Comparison of ENCODE assay signal across 15 cellular contexts in genomic region chr6:114543696-114544095, GRCh38.
A peak's percentile ranks its signal among the peaks of the same experiment; 100 is the strongest.
DNase-seq lines count a peak whose midpoint lies in the region; FAIRE-seq and TF ChIP-seq lines count a peak whose summit lies in the region.
"Had no signal": no experiment of that assay in that cellular context is flagged by ENCODE, and none has a peak within 500 bp of the region (broad histone marks: within the 10 kb centered on the region; RNA-seq: fewer than 3 reads in every experiment).

No MANE protein-coding gene starts in this region.

- H2BK5ac ChIP-seq in mesendoderm (ENCODE audit: low read length): no peak overlapping the region

- H3K27ac ChIP-seq in 22Rv1: no peak overlapping the region
- H3K27ac ChIP-seq in mesendoderm (ENCODE audit: low read depth, low read length): no peak overlapping the region
- H3K27ac ChIP-seq: A549, BLaER1, HL-60 had no signal

- H2BK15ac ChIP-seq in mesendoderm (replicated peaks; ENCODE audit: low read depth): no peak overlapping the region

- H3K36me3 ChIP-seq in mesendoderm (ENCODE audit: control insufficient read depth, insufficient read depth, low read length): no peaks in the 10 kb centered on the region
- H3K36me3 ChIP-seq: BLaER1 had no signal

- H3K23ac ChIP-seq in mesendoderm (ENCODE audit: low read length): no peak overlapping the region

- no peak overlapping the region for H2BK120ac ChIP-seq in mesendoderm (ENCODE audit: low read depth, low read length)

- no peaks in the 10 kb centered on the region for H3K79me1 ChIP-seq in mesendoderm (ENCODE audit: low read length)

- no peak overlapping the region for H2AK5ac ChIP-seq in mesendoderm (ENCODE audit: low read length)

- no peaks in the 10 kb centered on the region for H3K4me1 ChIP-seq in mesendoderm (ENCODE audit: control insufficient read depth, low read depth, low read length)
- H3K4me1 ChIP-seq: A549, BLaER1 had no signal

- no peak overlapping the region for H4K5ac ChIP-seq in mesendoderm (ENCODE audit: low read length)

- no peak overlapping the region for H3K4ac ChIP-seq in mesendoderm (ENCODE audit: low read depth, low read length)

- FAIRE-seq in D721Med (lab: Jason Lieb, UNC): no peak
- FAIRE-seq: A549, K562 had no signal

- DNase-seq in D721Med (ENCODE audit: insufficient read length, low spot score) (no peak), mesendoderm (peak; percentile 22), SK-N-DZ (ENCODE audit: low spot score) (no peak)
- DNase-seq in stimulated activated CD4-positive, alpha-beta T cell treated with anti-CD3 and anti-CD28 coated beads, Interleukin-2, amount 100 ng/mL, for 48 hours: no peak
- DNase-seq: CD4-positive, alpha-beta memory T cell; DMS79 treated with DMSO at 0.1 percent for 48 hours; GF-D8; HFFc6; IMR-90 had no signal

- H3K79me2 ChIP-seq in mesendoderm (ENCODE audit: control insufficient read depth, insufficient read depth, low read length): no peaks in the 10 kb centered on the region

- H3K9ac ChIP-seq in mesendoderm (ENCODE audit: low read length): no peak overlapping the region
- H3K9ac ChIP-seq: BLaER1 had no signal

- no peak overlapping the region for H4K8ac ChIP-seq in mesendoderm (ENCODE audit: low read depth, low read length)

- no CpG with 5 or more reads among the region's 2 CpGs for WGBS in mesendoderm (ENCODE audit: extremely low coverage, insufficient coverage, low lambda C conversion rate)

- H3K27me3 ChIP-seq in mesendoderm (ENCODE audit: insufficient read depth, low read length, poor library complexity): no peaks in the 10 kb centered on the region
- H3K27me3 ChIP-seq: BLaER1 had no signal

- TF ChIP-seq CTCF in 22Rv1 (IDR thresholded peaks at IDR 0.05) (peak; percentile 33), D721Med (IDR thresholded peaks at IDR 0.05; ENCODE audit: insufficient read depth, missing control alignments) (peak; percentile 1), LNCAP (IDR thresholded peaks at IDR 0.05) (peak; percentile 19; the same call in 1 of the 2 replicates)

- no peak overlapping the region for H3K4me2 ChIP-seq in mesendoderm (ENCODE audit: low read length)
- H3K4me2 ChIP-seq: A549, BLaER1 had no signal

- H3K4me3 ChIP-seq in mesendoderm (ENCODE audit: low read length): no peak overlapping the region
- H3K4me3 ChIP-seq: A549, BLaER1, K562 had no signal

- no peak overlapping the region for H3K56ac ChIP-seq in mesendoderm (ENCODE audit: low read length)

- no peak overlapping the region for H3K18ac ChIP-seq in mesendoderm (ENCODE audit: low read length)
